In genomic region chr4:48141048-48141447, GRCh38 we compare ENCODE assay signal across 10 cellular contexts. TPM values are rescaled to one million over a fixed set of nuclear protein-coding genes. Genes with fewer than 3 reads are reported as not detected.
DNase-seq lines count a peak whose midpoint lies in the region; ATAC-seq and TF ChIP-seq lines count a peak whose summit lies in the region.
"Had no signal": no experiment of that assay in that cellular context is flagged by ENCODE, and none has a peak within 500 bp of the region (broad histone marks: within the 10 kb centered on the region; RNA-seq: fewer than 3 reads in every experiment).

No MANE protein-coding gene starts in this region.

- H3K27me3 ChIP-seq in DND-41 (ENCODE audit: insufficient read depth, low read length, poor library complexity) (no peaks in the 10 kb centered on the region), mesenchymal stem cell (ENCODE audit: control insufficient read depth in 1 of 2, insufficient read depth in 1 of 2, low read length in 2 of 2) (no peaks in the 10 kb centered on the region)

- H4K20me1 ChIP-seq in DND-41 (ENCODE audit: insufficient read depth, low read length), result no peaks in the 10 kb centered on the region

- H2AFZ ChIP-seq in DND-41 (ENCODE audit: low read depth, low read length), result no peak overlapping the region
- H2AFZ ChIP-seq in mesenchymal stem cell (ENCODE audit: low read depth, low read length), result no peak overlapping the region

- H3K36me3 ChIP-seq in DND-41 (ENCODE audit: insufficient read depth, low read length) (no peaks in the 10 kb centered on the region), mesenchymal stem cell (ENCODE audit: control insufficient read depth in 1 of 2, insufficient read depth in 2 of 2, low read depth in 1 of 2, low read length in 2 of 2) (peaks cover 0 to 4% of the 10 kb centered on the region in 2 experiments)

- ATAC-seq in DND-41 (ENCODE audit: insufficient read depth, low read depth) (peak; percentile 87), HG02981 (IDR thresholded peaks at IDR 0.05; ENCODE audit: unreplicated experiment) (peak; percentile 37), HG02840 (IDR thresholded peaks at IDR 0.05; ENCODE audit: low FRiP score, unreplicated experiment) (no peak)

- H3K4me2 ChIP-seq in DND-41 (ENCODE audit: insufficient read depth, low read length) (no peak overlapping the region), mesenchymal stem cell (ENCODE audit: low read length, poor library complexity, severe bottlenecking) (no peak overlapping the region)

- no peak overlapping the region for H2AK5ac ChIP-seq in mesenchymal stem cell (ENCODE audit: low read length, severe bottlenecking)

- H3K14ac ChIP-seq in mesenchymal stem cell (ENCODE audit: low read length in 2 of 2), result no peak overlapping the region

- no peaks in the 10 kb centered on the region for H3K79me1 ChIP-seq in mesenchymal stem cell (replicated peaks; ENCODE audit: low read length, poor library complexity, severe bottlenecking)

- H2BK12ac ChIP-seq in mesenchymal stem cell (ENCODE audit: low read length in 2 of 2), result no peak overlapping the region

- H2BK5ac ChIP-seq in mesenchymal stem cell (ENCODE audit: low read depth, low read length, poor library complexity, severe bottlenecking), result no peak overlapping the region

- H3K9me3 ChIP-seq in DND-41 (ENCODE audit: insufficient read depth, low read length, severe bottlenecking), result no peaks in the 10 kb centered on the region
- no peaks in the 10 kb centered on the region for H3K9me3 ChIP-seq in mesenchymal stem cell (ENCODE audit: control insufficient read depth, low read length)

- H3K4me3 ChIP-seq in DND-41 (ENCODE audit: low read depth in 1 of 2, low read length in 2 of 2) (no peak overlapping the region), choroid plexus epithelial cell (ENCODE audit: low read depth, low read length) (no peak overlapping the region), mesenchymal stem cell (ENCODE audit: insufficient read depth in 1 of 2, low read depth in 1 of 2, low read length in 2 of 2) (no peak overlapping the region)
- H3K4me3 ChIP-seq: skin epidermis had no signal

- no peak overlapping the region for H2BK120ac ChIP-seq in mesenchymal stem cell (ENCODE audit: low read depth, low read length)

- 0% methylated on average over 1 of the region's 2 CpGs for WGBS in mesenchymal stem cell

- no peak overlapping the region for H4K91ac ChIP-seq in mesenchymal stem cell (ENCODE audit: low read length)

- H3K27ac ChIP-seq in DND-41 (ENCODE audit: low read length) (no peak overlapping the region), mesenchymal stem cell (ENCODE audit: low read length, poor library complexity, severe bottlenecking) (no peak overlapping the region), substantia nigra (ENCODE audit: low read depth, low read length, poor library complexity, severe bottlenecking) (no peak overlapping the region)
- H3K27ac ChIP-seq: skin epidermis had no signal

- H3K9ac ChIP-seq in DND-41 (ENCODE audit: low read depth, low read length) (no peak overlapping the region), mesenchymal stem cell (ENCODE audit: low read length) (no peak overlapping the region)

- H2BK15ac ChIP-seq in mesenchymal stem cell (ENCODE audit: low read depth, poor library complexity, severe bottlenecking), result no peak overlapping the region

- TF ChIP-seq CTCF in DND-41 (IDR thresholded peaks at IDR 0.05; ENCODE audit: borderline replicate concordance, extremely low read depth, low read length, poor library complexity, severe bottlenecking) (peak; percentile 68), choroid plexus epithelial cell (conservative IDR thresholded peaks at IDR 0.05; ENCODE audit: low read depth, low read length) (peak; percentile 45)

- no peaks in the 10 kb centered on the region for H3K79me2 ChIP-seq in DND-41 (ENCODE audit: insufficient read depth, low read length)

- H3K4ac ChIP-seq in mesenchymal stem cell (ENCODE audit: low read depth in 1 of 2, low read length in 2 of 2), result no peak overlapping the region

- no peaks in the 10 kb centered on the region for H3K4me1 ChIP-seq in DND-41 (ENCODE audit: insufficient read depth, low read length)
- H3K4me1 ChIP-seq in mesenchymal stem cell (ENCODE audit: control insufficient read depth, insufficient read depth, low read depth, low read length), result no peaks in the 10 kb centered on the region

- H4K8ac ChIP-seq in mesenchymal stem cell (ENCODE audit: low read length), result no peak overlapping the region

- no peak overlapping the region for H3K23ac ChIP-seq in mesenchymal stem cell (ENCODE audit: low read length in 2 of 2)

- no peak overlapping the region for H3K18ac ChIP-seq in mesenchymal stem cell (ENCODE audit: low read depth in 1 of 2, low read length in 2 of 2)

- DNase-seq in DND-41, result no peak
- peak; percentile 64 for DNase-seq in NCI-H82 (lab: John Stamatoyannopoulos, UW)
- peak; percentile 72 for DNase-seq in choroid plexus epithelial cell (ENCODE audit: low read depth)
- peak; percentile 50 for DNase-seq in mesenchymal stem cell
- no peak for DNase-seq in substantia nigra (lab: John Stamatoyannopoulos, UW)
- DNase-seq in activated naive CD4-positive, alpha-beta T cell (lab: John Stamatoyannopoulos, UW), result no peak
- DNase-seq: T-cell had no signal

RNA-seq across cellular contexts. Expression of gene TXK, which starts 7.0 kb away (rescaled TPM):
- polyA plus RNA-seq in mesenchymal stem cell (2013, experiment 1 of 2), result 0.88 TPM
- polyA plus RNA-seq in mesenchymal stem cell (2013, experiment 2 of 2), result 1.1 TPM

Comparison
In these comparisons a context has a peak if more than half of its experiments do, and no peak if none do; other contexts are left out.
1. DNase-seq: peak in NCI-H82 (single experiment), choroid plexus epithelial cell (single experiment) and mesenchymal stem cell (single experiment); none in DND-41 (single experiment), substantia nigra (0 of 49) and activated naive CD4-positive, alpha-beta T cell (0 of 4).